In genomic region chr2:171545086-171545485, GRCh38 we compare ENCODE assay signal across 36 cellular contexts.
"Had no signal": no experiment of that assay in that cellular context is flagged by ENCODE, and none has a peak within 500 bp of the region (broad histone marks: within the 10 kb centered on the region; RNA-seq: fewer than 3 reads in every experiment).

No MANE protein-coding gene starts in this region.

- H3K9me3 Mint-ChIP-seq: activated B cell treated with CpG ODN at 0.5 μM for 24 hours; activated CD4-positive, alpha-beta memory T cell treated with anti-CD3 and anti-CD28 coated beads for 36 hours; activated CD4-positive, alpha-beta T cell treated with anti-CD3 and anti-CD28 coated beads, Interleukin-2, amount 10 ng/mL, durations not matched to agents 24 days and 14 days; activated CD8-positive, alpha-beta T cell treated with anti-CD3 and anti-CD28 coated beads for 36 hours; activated naive CD4-positive, alpha-beta T cell treated with anti-CD3 and anti-CD28 coated beads for 36 hours; activated naive CD8-positive, alpha-beta T cell treated with anti-CD3 and anti-CD28 coated beads, Interleukin-2, amount 10 ng/mL, durations not matched to agents 7 days and 5 days; activated naive CD8-positive, alpha-beta T cell treated with anti-CD3 and anti-CD28 coated beads, Interleukin-2, amount 50 U/mL, for 24 hours; activated T-cell treated with anti-CD3 and anti-CD28 coated beads, Interleukin-2, amount 50 U/mL, for 4 hours; activated T-cell treated with anti-CD3 and anti-CD28 coated beads, Interleukin-2, amount 50 U/mL, for 72 hours; activated T-helper 1 cell treated with anti-CD3 and anti-CD28 coated beads, Interleukin-12 subunit alpha, Interleukin-12 subunit beta, Interleukin-2, Interleukin-4 antibody, amounts not matched to agents 30 ng/mL and 10 ng/mL and 1 ng/mL, durations not matched to agents 14 hours and 24 hours and 36 hours; activated T-helper 17 cell treated with anti-CD3 and anti-CD28 coated beads, Interleukin-2, amount 50 U/mL, for 72 hours; brain; central memory CD8-positive, alpha-beta T cell; T-helper 1 cell treated with Interleukin-12 subunit alpha and Interleukin-12 subunit beta and Interleukin-4 antibody, amounts not matched to agents 30 μg/mL and 1 μg/mL, for 36 hours; T-helper 2 cell treated with Interferon-gamma antibody and Interleukin-4, amounts not matched to agents 5 μg/mL and 100 μg/mL, for 36 hours had no signal

- H3K36me3 ChIP-seq: cardiac muscle cell had no signal

- H3K36me3 Mint-ChIP-seq: activated CD4-positive, alpha-beta memory T cell treated with anti-CD3 and anti-CD28 coated beads for 36 hours; activated naive CD8-positive, alpha-beta T cell treated with anti-CD3 and anti-CD28 coated beads, Interleukin-2, amount 10 ng/mL, durations not matched to agents 7 days and 5 days had no signal

- H3K4me3 Mint-ChIP-seq: activated B cell treated with CpG ODN at 0.5 μM for 24 hours; activated CD4-positive, alpha-beta memory T cell treated with anti-CD3 and anti-CD28 coated beads for 36 hours; activated CD4-positive, alpha-beta T cell treated with anti-CD3 and anti-CD28 coated beads, Interleukin-2, amount 10 ng/mL, durations not matched to agents 24 days and 14 days; activated CD8-positive, alpha-beta T cell treated with anti-CD3 and anti-CD28 coated beads for 36 hours; activated naive CD4-positive, alpha-beta T cell treated with anti-CD3 and anti-CD28 coated beads for 36 hours; activated naive CD8-positive, alpha-beta T cell; activated naive CD8-positive, alpha-beta T cell treated with anti-CD3 and anti-CD28 coated beads, Interleukin-2, amount 10 ng/mL, durations not matched to agents 7 days and 5 days; activated naive CD8-positive, alpha-beta T cell treated with anti-CD3 and anti-CD28 coated beads, Interleukin-2, amount 50 U/mL, for 24 hours; activated T-cell treated with anti-CD3 and anti-CD28 coated beads, Interleukin-2, amount 50 U/mL, for 4 hours; activated T-cell treated with anti-CD3 and anti-CD28 coated beads, Interleukin-2, amount 50 U/mL, for 72 hours; activated T-helper 1 cell treated with anti-CD3 and anti-CD28 coated beads, Interleukin-12 subunit alpha, Interleukin-12 subunit beta, Interleukin-2, Interleukin-4 antibody, amounts not matched to agents 30 ng/mL and 10 ng/mL and 1 ng/mL, durations not matched to agents 14 hours and 24 hours and 36 hours; activated T-helper 17 cell treated with anti-CD3 and anti-CD28 coated beads, Interleukin-2, amount 50 U/mL, for 72 hours; brain; central memory CD8-positive, alpha-beta T cell; T-helper 1 cell treated with Interleukin-12 subunit alpha and Interleukin-12 subunit beta and Interleukin-4 antibody, amounts not matched to agents 30 μg/mL and 1 μg/mL, for 36 hours; T-helper 2 cell treated with Interferon-gamma antibody and Interleukin-4, amounts not matched to agents 5 μg/mL and 100 μg/mL, for 36 hours had no signal

- H3K4me3 ChIP-seq: ascending aorta, cardiac muscle cell had no signal

- DNase-seq: activated B cell treated with CpG ODN at 0.5 μM for 24 hours; activated CD4-positive, alpha-beta memory T cell treated with anti-CD3 and anti-CD28 coated beads for 36 hours; activated CD4-positive, alpha-beta T cell treated with anti-CD3 and anti-CD28 coated beads for 4 hours; activated CD4-positive, alpha-beta T cell treated with anti-CD3 and anti-CD28 coated beads, Interleukin-2, amount 10 ng/mL, durations not matched to agents 24 days and 14 days; activated CD4-positive, alpha-beta T cell treated with anti-CD3 and anti-CD28 coated beads, Interleukin-2, amount 50 U/mL, for 1 hour; activated CD4-positive, alpha-beta T cell treated with anti-CD3 and anti-CD28 coated beads, Interleukin-2, amount 50 U/mL, for 4 hours; activated CD4-positive, CD25-positive, alpha-beta regulatory T cell treated with anti-CD3 and anti-CD28 coated beads, Interleukin-2, amount 50 U/mL, for 72 hours; activated CD8-positive, alpha-beta memory T cell treated with anti-CD3 and anti-CD28 coated beads, Interleukin-2, amount 50 U/mL, for 4 hours; activated CD8-positive, alpha-beta T cell treated with anti-CD3 and anti-CD28 coated beads for 36 hours; activated effector memory CD4-positive, alpha-beta T cell treated with anti-CD3 and anti-CD28 coated beads, Interleukin-2, amount 50 U/mL, for 16 hours; activated gamma-delta T cell treated with Interleukin-2 at 50 U/mL for 16 hours; activated naive CD4-positive, alpha-beta T cell; activated naive CD4-positive, alpha-beta T cell treated with anti-CD3 and anti-CD28 coated beads for 36 hours; activated naive CD4-positive, alpha-beta T cell treated with anti-CD3 and anti-CD28 coated beads, Interleukin-2, amount 50 U/mL, for 16 hours; activated naive CD8-positive, alpha-beta T cell treated with anti-CD3 and anti-CD28 coated beads, Interleukin-2, amount 10 ng/mL, durations not matched to agents 7 days and 5 days; activated naive CD8-positive, alpha-beta T cell treated with anti-CD3 and anti-CD28 coated beads, Interleukin-2, amount 50 U/mL, for 24 hours; activated T-cell treated with anti-CD3 and anti-CD28 coated beads for 4 hours; activated T-cell treated with anti-CD3 and anti-CD28 coated beads, Interleukin-2, amount 50 U/mL, for 1 hour; activated T-cell treated with anti-CD3 and anti-CD28 coated beads, Interleukin-2, amount 50 U/mL, for 4 hours; activated T-cell treated with anti-CD3 and anti-CD28 coated beads, Interleukin-2, amount 50 U/mL, for 72 hours; amygdala; anterior cingulate cortex; caudate nucleus; cerebellar nuclear complex; T-helper 2 cell; T-helper 9 cell had no signal

- H3K4me1 Mint-ChIP-seq: activated B cell treated with CpG ODN at 0.5 μM for 24 hours; activated CD4-positive, alpha-beta T cell treated with anti-CD3 and anti-CD28 coated beads, Interleukin-2, amount 10 ng/mL, durations not matched to agents 24 days and 14 days; activated naive CD8-positive, alpha-beta T cell treated with anti-CD3 and anti-CD28 coated beads, Interleukin-2, amount 50 U/mL, for 24 hours; activated T-helper 17 cell treated with anti-CD3 and anti-CD28 coated beads, Interleukin-2, amount 50 U/mL, for 72 hours; brain; central memory CD8-positive, alpha-beta T cell had no signal

- ATAC-seq: activated CD8-positive, alpha-beta T cell treated with anti-CD3 and anti-CD28 coated beads for 36 hours; activated naive CD8-positive, alpha-beta T cell treated with anti-CD3 and anti-CD28 coated beads, Interleukin-2, amount 50 U/mL, for 24 hours; activated T-cell treated with anti-CD3 and anti-CD28 coated beads, Interleukin-2, amount 50 U/mL, for 4 hours; activated T-cell treated with anti-CD3 and anti-CD28 coated beads, Interleukin-2, amount 50 U/mL, for 72 hours; activated T-helper 17 cell treated with anti-CD3 and anti-CD28 coated beads, Interleukin-2, amount 50 U/mL, for 72 hours had no signal

- H3K27ac Mint-ChIP-seq: activated B cell treated with CpG ODN at 0.5 μM for 24 hours; activated CD4-positive, alpha-beta memory T cell treated with anti-CD3 and anti-CD28 coated beads for 36 hours; activated CD4-positive, alpha-beta T cell treated with anti-CD3 and anti-CD28 coated beads, Interleukin-2, amount 10 ng/mL, durations not matched to agents 24 days and 14 days; activated CD8-positive, alpha-beta T cell treated with anti-CD3 and anti-CD28 coated beads for 36 hours; activated naive CD4-positive, alpha-beta T cell treated with anti-CD3 and anti-CD28 coated beads for 36 hours; activated naive CD8-positive, alpha-beta T cell; activated naive CD8-positive, alpha-beta T cell treated with anti-CD3 and anti-CD28 coated beads, Interleukin-2, amount 50 U/mL, for 24 hours; activated T-cell treated with anti-CD3 and anti-CD28 coated beads, Interleukin-2, amount 50 U/mL, for 72 hours; activated T-helper 1 cell treated with anti-CD3 and anti-CD28 coated beads, Interleukin-12 subunit alpha, Interleukin-12 subunit beta, Interleukin-2, Interleukin-4 antibody, amounts not matched to agents 30 ng/mL and 10 ng/mL and 1 ng/mL, durations not matched to agents 14 hours and 24 hours and 36 hours; activated T-helper 17 cell treated with anti-CD3 and anti-CD28 coated beads, Interleukin-2, amount 50 U/mL, for 72 hours; brain; T-helper 1 cell treated with Interleukin-12 subunit alpha and Interleukin-12 subunit beta and Interleukin-4 antibody, amounts not matched to agents 30 μg/mL and 1 μg/mL, for 36 hours; T-helper 2 cell treated with Interferon-gamma antibody and Interleukin-4, amounts not matched to agents 5 μg/mL and 100 μg/mL, for 36 hours had no signal

- H3K4me1 ChIP-seq: ascending aorta had no signal

- H3K27ac ChIP-seq: ascending aorta, cardiac muscle cell, VCaP had no signal

- H3K27me3 ChIP-seq: ascending aorta, cardiac muscle cell had no signal
